14 cellular contexts compared by ENCODE assay signal in genomic region chr7:11120675-11121220, GRCh38.
DNase-seq lines count a peak whose midpoint lies in the region; ATAC-seq, FAIRE-seq and TF ChIP-seq lines count a peak whose summit lies in the region.
"Had no signal": no experiment of that assay in that cellular context is flagged by ENCODE, and none has a peak within 500 bp of the region (broad histone marks: within the 10 kb centered on the region; RNA-seq: fewer than 3 reads in every experiment).

No MANE protein-coding gene starts in this region.

- H3K4me1 Mint-ChIP-seq in natural killer cell treated with Interleukin-12 subunit alpha and Interleukin-12 subunit beta and Interleukin-15 and Interleukin-18, amount 100 ng/mL, for 72 hours (ENCODE audit: low read depth in 2 of 2) = peaks cover 0 to 7% of the 10 kb centered on the region in 2 donors
- H3K4me1 Mint-ChIP-seq in natural killer cell = no peaks in the 10 kb centered on the region
- peaks cover 5% of the 10 kb centered on the region for H3K4me1 Mint-ChIP-seq in stimulated activated effector memory CD8-positive, alpha-beta T cell treated with anti-CD3 and anti-CD28 coated beads, Interleukin-12 subunit alpha, Interleukin-12 subunit beta, amount 100 ng/mL, for 72 hours

- no peaks in the 10 kb centered on the region for H3K36me3 Mint-ChIP-seq in natural killer cell treated with Interleukin-12 subunit alpha and Interleukin-12 subunit beta and Interleukin-15 and Interleukin-18, amount 100 ng/mL, for 72 hours
- no peaks in the 10 kb centered on the region for H3K36me3 Mint-ChIP-seq in natural killer cell
- no peaks in the 10 kb centered on the region for H3K36me3 Mint-ChIP-seq in stimulated activated effector memory CD8-positive, alpha-beta T cell treated with anti-CD3 and anti-CD28 coated beads, Interleukin-12 subunit alpha, Interleukin-12 subunit beta, amount 100 ng/mL, for 72 hours

- H3K4me3 ChIP-seq in suprapubic skin = no peak overlapping the region
- H3K4me3 ChIP-seq: coronary artery, prostate gland, SJSA1 had no signal

- H3K9me3 Mint-ChIP-seq in natural killer cell treated with Interleukin-12 subunit alpha and Interleukin-12 subunit beta and Interleukin-15 and Interleukin-18, amount 100 ng/mL, for 72 hours = no peaks in the 10 kb centered on the region
- no peaks in the 10 kb centered on the region for H3K9me3 Mint-ChIP-seq in natural killer cell
- no peaks in the 10 kb centered on the region for H3K9me3 Mint-ChIP-seq in stimulated activated effector memory CD8-positive, alpha-beta T cell treated with anti-CD3 and anti-CD28 coated beads, Interleukin-12 subunit alpha, Interleukin-12 subunit beta, amount 100 ng/mL, for 72 hours

- no peak for TF ChIP-seq POLR2A in suprapubic skin (IDR thresholded peaks at IDR 0.05)

- H3K9me3 ChIP-seq in suprapubic skin = no peaks in the 10 kb centered on the region
- H3K9me3 ChIP-seq: prostate gland, SJSA1 had no signal

- no peaks in the 10 kb centered on the region for H3K27me3 Mint-ChIP-seq in natural killer cell treated with Interleukin-12 subunit alpha and Interleukin-12 subunit beta and Interleukin-15 and Interleukin-18, amount 100 ng/mL, for 72 hours
- H3K27me3 Mint-ChIP-seq in natural killer cell (ENCODE audit: low read depth in 2 of 2) = no peaks in the 10 kb centered on the region

- H3K4me1 ChIP-seq in suprapubic skin = no peaks in the 10 kb centered on the region
- H3K4me1 ChIP-seq: prostate gland, SJSA1 had no signal

- DNase-seq in natural killer cell treated with Interleukin-12 subunit alpha and Interleukin-12 subunit beta and Interleukin-15 and Interleukin-18, amount 100 ng/mL, for 72 hours (ENCODE audit: low spot score) = no peak
- DNase-seq in natural killer cell = no peak
- DNase-seq in stimulated activated effector memory CD8-positive, alpha-beta T cell treated with anti-CD3 and anti-CD28 coated beads, Interleukin-12 subunit alpha, Interleukin-12 subunit beta, amount 100 ng/mL, for 72 hours (ENCODE audit: low spot score in 2 of 2) = no peak
- no peak for DNase-seq in urothelium cell line (ENCODE audit: low spot score)
- no peak for DNase-seq in epidermal melanocyte (ENCODE audit: insufficient read length, low spot score)
- DNase-seq in suprapubic skin (ENCODE audit: low spot score in 2 of 2) = no peak
- DNase-seq: activated T-cell treated with anti-CD3 and anti-CD28 coated beads for 4 hours, trophoblast cell had no signal

- 88% methylated on average over 3 of the region's 3 CpGs for WGBS in suprapubic skin

- peak; percentile 60 to 62 for ATAC-seq in natural killer cell treated with Interleukin-12 subunit alpha and Interleukin-12 subunit beta and Interleukin-15 and Interleukin-18, amount 100 ng/mL, for 72 hours
- ATAC-seq in natural killer cell (no peak), HG02588 (IDR thresholded peaks at IDR 0.05; ENCODE audit: unreplicated experiment) (peak; percentile 28), HG03354 (IDR thresholded peaks at IDR 0.05; ENCODE audit: poor library complexity, severe bottlenecking, unreplicated experiment) (peak; percentile 26)
- peak; percentile 82 for ATAC-seq in stimulated activated effector memory CD8-positive, alpha-beta T cell treated with anti-CD3 and anti-CD28 coated beads, Interleukin-12 subunit alpha, Interleukin-12 subunit beta, amount 100 ng/mL, for 72 hours
- ATAC-seq: esophagus mucosa had no signal

- no peak overlapping the region for H3K27ac ChIP-seq in suprapubic skin
- H3K27ac ChIP-seq: coronary artery, prostate gland, SJSA1 had no signal

- H3K27me3 ChIP-seq in suprapubic skin = no peaks in the 10 kb centered on the region
- H3K27me3 ChIP-seq: SJSA1 had no signal

- peak overlapping the region in 1 of 2 donors; percentile 67 for H3K27ac Mint-ChIP-seq in natural killer cell treated with Interleukin-12 subunit alpha and Interleukin-12 subunit beta and Interleukin-15 and Interleukin-18, amount 100 ng/mL, for 72 hours
- no peak overlapping the region for H3K27ac Mint-ChIP-seq in natural killer cell
- H3K27ac Mint-ChIP-seq in stimulated activated effector memory CD8-positive, alpha-beta T cell treated with anti-CD3 and anti-CD28 coated beads, Interleukin-12 subunit alpha, Interleukin-12 subunit beta, amount 100 ng/mL, for 72 hours = peak overlapping the region; percentile 50

- no peak for FAIRE-seq in urothelium cell line (lab: Jason Lieb, UNC)

- intact Hi-C loops in natural killer cell (cut with micrococcal nuclease) = no loop called here

- peak overlapping the region; percentile 48 for H3K4me3 Mint-ChIP-seq in natural killer cell treated with Interleukin-12 subunit alpha and Interleukin-12 subunit beta and Interleukin-15 and Interleukin-18, amount 100 ng/mL, for 72 hours
- H3K4me3 Mint-ChIP-seq in natural killer cell = no peak overlapping the region
- H3K4me3 Mint-ChIP-seq in stimulated activated effector memory CD8-positive, alpha-beta T cell treated with anti-CD3 and anti-CD28 coated beads, Interleukin-12 subunit alpha, Interleukin-12 subunit beta, amount 100 ng/mL, for 72 hours = no peak overlapping the region

- no peak for TF ChIP-seq EP300 in suprapubic skin (IDR thresholded peaks at IDR 0.05)

- TF ChIP-seq CTCF in natural killer cell (IDR thresholded peaks at IDR 0.05) (no peak), suprapubic skin (IDR thresholded peaks at IDR 0.05) (no peak)

- peaks cover 4% of the 10 kb centered on the region for H3K36me3 ChIP-seq in suprapubic skin
- H3K36me3 ChIP-seq: prostate gland, SJSA1 had no signal

Comparison
In these comparisons a context has a peak if more than half of its experiments do, and no peak if none do; other contexts are left out.
1. ATAC-seq: peak in natural killer cell treated with Interleukin-12 subunit alpha and Interleukin-12 subunit beta and Interleukin-15 and Interleukin-18, amount 100 ng/mL, for 72 hours (2 of 2), HG02588 (single experiment), HG03354 (single experiment) and stimulated activated effector memory CD8-positive, alpha-beta T cell treated with anti-CD3 and anti-CD28 coated beads, Interleukin-12 subunit alpha, Interleukin-12 subunit beta, amount 100 ng/mL, for 72 hours (single experiment); none in natural killer cell (0 of 3).